Comparison of ENCODE assay signal across 33 cellular contexts in genomic region chr5:150274811-150275210, GRCh38. TPM values are rescaled to one million over a fixed set of nuclear protein-coding genes. Genes with fewer than 3 reads are reported as not detected.
"Had no signal": no experiment of that assay in that cellular context is flagged by ENCODE, and none has a peak within 500 bp of the region (broad histone marks: within the 10 kb centered on the region; RNA-seq: fewer than 3 reads in every experiment).

No MANE protein-coding gene starts in this region.

- H3K79me2 ChIP-seq: parathyroid adenoma had no signal

- H3K4me3 Mint-ChIP-seq: naive B cell; naive thymus-derived CD8-positive, alpha-beta T cell; natural killer cell treated with Interleukin-12 subunit alpha and Interleukin-12 subunit beta and Interleukin-15 and Interleukin-18, amount 100 ng/mL, for 72 hours; neural progenitor cell; stimulated activated memory B cell treated with anti-CD40 and anti-IgM and Interleukin-4, amounts not matched to agents 10 μg/mL and 1 μg/mL and 100 μg/mL, for 72 hours; stimulated activated naive CD8-positive, alpha-beta T cell treated with anti-CD3 and anti-CD28 coated beads, Interleukin-15, amount 100 ng/mL, for 72 hours; type B pancreatic cell had no signal

- H3K4me2 ChIP-seq: neural progenitor cell had no signal

- ATAC-seq: naive thymus-derived CD8-positive, alpha-beta T cell; natural killer cell treated with Interleukin-12 subunit alpha and Interleukin-12 subunit beta and Interleukin-15 and Interleukin-18, amount 100 ng/mL, for 72 hours; psoas muscle; right cardiac atrium; right lobe of liver; stimulated activated memory B cell treated with anti-CD40 and anti-IgM and Interleukin-4, amounts not matched to agents 10 μg/mL and 1 μg/mL and 100 μg/mL, for 72 hours; stimulated activated naive CD8-positive, alpha-beta T cell treated with anti-CD3 and anti-CD28 coated beads, Interleukin-15, amount 100 ng/mL, for 72 hours; stimulated activated naive CD8-positive, alpha-beta T cell treated with anti-CD3 and anti-CD28 coated beads, Interleukin-15, Interleukin-2, amounts not matched to agents 100 U/mL and 50 U/mL, for 24 hours; upper lobe of right lung had no signal

- DNase-seq: naive B cell; naive thymus-derived CD8-positive, alpha-beta T cell; nucleus accumbens; ovary; psoas muscle; right lobe of liver; sigmoid colon; small intestine; spleen; stimulated activated CD4-positive, alpha-beta T cell treated with anti-CD3 and anti-CD28 coated beads, Interleukin-12 subunit alpha, Interleukin-12 subunit beta, amount 100 ng/mL, for 4 hours; stimulated activated CD4-positive, alpha-beta T cell treated with anti-CD3 and anti-CD28 coated beads, Interleukin-1b, Interleukin-23, amount 100 ng/mL, for 48 hours; stimulated activated CD4-positive, alpha-beta T cell treated with anti-CD3 and anti-CD28 coated beads, Interleukin-4, amount 100 ng/mL, for 1 hour; stimulated activated CD4-positive, alpha-beta T cell treated with anti-CD3 and anti-CD28 coated beads, Interleukin-4, amount 100 ng/mL, for 4 hours; stimulated activated CD8-positive, alpha-beta memory T cell treated with anti-CD3 and anti-CD28 coated beads, Interleukin-4, amount 100 ng/mL, for 48 hours; stimulated activated naive CD4-positive, alpha-beta T cell; stimulated activated naive CD8-positive, alpha-beta T cell treated with anti-CD3 and anti-CD28 coated beads, Interleukin-15, amount 100 ng/mL, for 72 hours; stimulated activated naive CD8-positive, alpha-beta T cell treated with anti-CD3 and anti-CD28 coated beads, Interleukin-15, Interleukin-2, amounts not matched to agents 100 U/mL and 50 U/mL, for 24 hours; substantia nigra; testis; tibial artery; transverse colon; upper lobe of right lung; uterus had no signal

- H3K27me3 ChIP-seq: neural progenitor cell, ovary, right lobe of liver, sigmoid colon, suprapubic skin, testis, upper lobe of right lung, uterus had no signal

- H3K9ac ChIP-seq: neural progenitor cell, parathyroid adenoma had no signal

- H3K4me1 Mint-ChIP-seq: naive B cell; stimulated activated memory B cell treated with anti-CD40 and anti-IgM and Interleukin-4, amounts not matched to agents 10 μg/mL and 1 μg/mL and 100 μg/mL, for 72 hours; stimulated activated naive CD8-positive, alpha-beta T cell treated with anti-CD3 and anti-CD28 coated beads, Interleukin-15, amount 100 ng/mL, for 72 hours had no signal

- H2AFZ ChIP-seq: neural progenitor cell, parathyroid adenoma had no signal

- H3K9me3 Mint-ChIP-seq: naive B cell; naive thymus-derived CD8-positive, alpha-beta T cell; natural killer cell treated with Interleukin-12 subunit alpha and Interleukin-12 subunit beta and Interleukin-15 and Interleukin-18, amount 100 ng/mL, for 72 hours; neural progenitor cell; stimulated activated memory B cell treated with anti-CD40 and anti-IgM and Interleukin-4, amounts not matched to agents 10 μg/mL and 1 μg/mL and 100 μg/mL, for 72 hours; stimulated activated naive CD8-positive, alpha-beta T cell treated with anti-CD3 and anti-CD28 coated beads, Interleukin-15, amount 100 ng/mL, for 72 hours; type B pancreatic cell had no signal

- H3K36me3 Mint-ChIP-seq: naive B cell; naive thymus-derived CD8-positive, alpha-beta T cell; natural killer cell treated with Interleukin-12 subunit alpha and Interleukin-12 subunit beta and Interleukin-15 and Interleukin-18, amount 100 ng/mL, for 72 hours; neural progenitor cell; stimulated activated memory B cell treated with anti-CD40 and anti-IgM and Interleukin-4, amounts not matched to agents 10 μg/mL and 1 μg/mL and 100 μg/mL, for 72 hours; type B pancreatic cell had no signal

- H3K4me1 ChIP-seq: parathyroid adenoma, right lobe of liver, spleen, suprapubic skin, testis, tibial artery, transverse colon, upper lobe of right lung, uterus had no signal

- H3K27ac Mint-ChIP-seq: naive thymus-derived CD8-positive, alpha-beta T cell; natural killer cell treated with Interleukin-12 subunit alpha and Interleukin-12 subunit beta and Interleukin-15 and Interleukin-18, amount 100 ng/mL, for 72 hours; neural progenitor cell; progenitor cell of endocrine pancreas; stimulated activated memory B cell treated with anti-CD40 and anti-IgM and Interleukin-4, amounts not matched to agents 10 μg/mL and 1 μg/mL and 100 μg/mL, for 72 hours; stimulated activated naive CD8-positive, alpha-beta T cell treated with anti-CD3 and anti-CD28 coated beads, Interleukin-15, amount 100 ng/mL, for 72 hours; type B pancreatic cell had no signal

- H3K27ac ChIP-seq: neural progenitor cell, neutrophil, ovary, parathyroid adenoma, psoas muscle, right lobe of liver, sigmoid colon, spleen, suprapubic skin, testis, tibial artery, transverse colon, upper lobe of right lung, uterus had no signal

- H3K27me3 Mint-ChIP-seq: stimulated activated naive CD8-positive, alpha-beta T cell treated with anti-CD3 and anti-CD28 coated beads, Interleukin-15, amount 100 ng/mL, for 72 hours had no signal

- H3K4me3 ChIP-seq: neural progenitor cell, ovary, psoas muscle, right lobe of liver, sigmoid colon, spleen, suprapubic skin, testis, tibial artery, transverse colon, upper lobe of right lung, uterus had no signal

- H3K36me3 ChIP-seq: neural progenitor cell, neutrophil, ovary, right lobe of liver, sigmoid colon, spleen, suprapubic skin, tibial artery, transverse colon, upper lobe of right lung, uterus had no signal

- H3K9me3 ChIP-seq: neutrophil, ovary, psoas muscle, right lobe of liver, sigmoid colon, spleen, suprapubic skin, testis, tibial artery, transverse colon, upper lobe of right lung, uterus had no signal

RNA-seq across cellular contexts. Expression of gene CAMK2A, which starts 14.8 kb away (rescaled TPM):
- total RNA-seq: naive thymus-derived CD8-positive, alpha-beta T cell; natural killer cell treated with Interleukin-12 subunit alpha and Interleukin-12 subunit beta and Interleukin-15 and Interleukin-18, amount 100 ng/mL, for 72 hours; progenitor cell of endocrine pancreas had no signal
- polyA plus RNA-seq: naive thymus-derived CD8-positive, alpha-beta T cell had no signal

RNA-seq across cellular contexts. Expression of gene ARSI, which starts 27.9 kb away (rescaled TPM):
- total RNA-seq: naive thymus-derived CD8-positive, alpha-beta T cell; natural killer cell treated with Interleukin-12 subunit alpha and Interleukin-12 subunit beta and Interleukin-15 and Interleukin-18, amount 100 ng/mL, for 72 hours; progenitor cell of endocrine pancreas had no signal
- polyA plus RNA-seq: naive thymus-derived CD8-positive, alpha-beta T cell; neural cell; psoas muscle had no signal
